ENCODE assay signal across 14 cellular contexts in the genomic region with DNA sequence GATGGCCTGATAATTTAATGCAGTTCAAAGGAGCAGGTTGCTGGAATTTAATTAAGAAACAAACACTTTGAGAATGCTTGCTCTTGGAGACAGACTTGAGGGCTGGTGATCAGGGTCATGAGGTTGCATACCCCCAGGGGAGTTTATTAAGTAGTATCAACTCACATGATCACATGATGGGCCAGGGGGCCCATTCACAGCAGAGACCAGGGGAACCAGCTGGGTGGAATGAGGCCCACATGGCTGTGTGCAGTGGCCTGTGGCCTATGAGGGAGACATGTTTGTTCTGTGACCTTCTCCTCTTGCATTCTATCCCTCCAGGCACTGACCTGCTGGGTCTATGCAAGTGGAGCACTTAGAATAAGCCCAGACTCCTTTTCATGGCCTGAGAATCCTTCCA.
DNase-seq lines count a peak whose midpoint lies in the region; ATAC-seq lines count a peak whose summit lies in the region.
"Had no signal": no experiment of that assay in that cellular context is flagged by ENCODE, and none has a peak within 500 bp of the region (broad histone marks: within the 10 kb centered on the region; RNA-seq: fewer than 3 reads in every experiment).

No MANE protein-coding gene starts in this region.

- H3K14ac ChIP-seq in mesenchymal stem cell (ENCODE audit: low read length in 2 of 2): no peak overlapping the region

- H2AFZ ChIP-seq in mesenchymal stem cell (ENCODE audit: low read depth, low read length): no peak overlapping the region

- H3K36me3 ChIP-seq in mesenchymal stem cell (ENCODE audit: control insufficient read depth in 1 of 2, insufficient read depth in 2 of 2, low read depth in 1 of 2, low read length in 2 of 2): no peaks in the 10 kb centered on the region

- no peaks in the 10 kb centered on the region for H3K79me1 ChIP-seq in mesenchymal stem cell (replicated peaks; ENCODE audit: low read length, poor library complexity, severe bottlenecking)

- no peak overlapping the region for H3K9ac ChIP-seq in mesenchymal stem cell (ENCODE audit: low read length)

- no peak overlapping the region for H3K4me3 ChIP-seq in mesenchymal stem cell (ENCODE audit: insufficient read depth in 1 of 2, low read depth in 1 of 2, low read length in 2 of 2)

- H4K91ac ChIP-seq in mesenchymal stem cell (ENCODE audit: low read length): no peak overlapping the region

- no peaks in the 10 kb centered on the region for H3K9me3 ChIP-seq in mesenchymal stem cell (ENCODE audit: control insufficient read depth, low read length)

- peaks cover 13% of the 10 kb centered on the region for H3K4me1 ChIP-seq in mesenchymal stem cell (ENCODE audit: control insufficient read depth, insufficient read depth, low read depth, low read length)

- H3K4me2 ChIP-seq in mesenchymal stem cell (ENCODE audit: low read length, poor library complexity, severe bottlenecking): no peak overlapping the region

- no peak overlapping the region for H3K23ac ChIP-seq in mesenchymal stem cell (ENCODE audit: low read length in 2 of 2)

- H2BK5ac ChIP-seq in mesenchymal stem cell (ENCODE audit: low read depth, low read length, poor library complexity, severe bottlenecking): no peak overlapping the region

- peak overlapping the region; percentile 10 for H3K27ac ChIP-seq in mesenchymal stem cell (ENCODE audit: low read length, poor library complexity, severe bottlenecking)
- H3K27ac ChIP-seq: 22Rv1, HL-60 had no signal

- ATAC-seq in HG02798 (IDR thresholded peaks at IDR 0.05; ENCODE audit: poor library complexity, unreplicated experiment) (no peak), HG03139 (IDR thresholded peaks at IDR 0.05; ENCODE audit: unreplicated experiment) (no peak)
- ATAC-seq: CD8-positive, alpha-beta T cell had no signal

- no peak overlapping the region for H3K4ac ChIP-seq in mesenchymal stem cell (ENCODE audit: low read depth in 1 of 2, low read length in 2 of 2)

- H3K18ac ChIP-seq in mesenchymal stem cell (ENCODE audit: low read depth in 1 of 2, low read length in 2 of 2): no peak overlapping the region

- H4K8ac ChIP-seq in mesenchymal stem cell (ENCODE audit: low read length): no peak overlapping the region

- H2BK12ac ChIP-seq in mesenchymal stem cell (ENCODE audit: low read length in 2 of 2): no peak overlapping the region

- DNase-seq in DMS 273 (lab: John Stamatoyannopoulos, UW; ENCODE audit: unreplicated experiment): peak; percentile 78
- no peak for DNase-seq in DMS 273 treated with DMSO at 0.1 percent for 48 hours (lab: John Stamatoyannopoulos, UW)
- DNase-seq in NCI-H82 treated with DMSO at 0.1 percent for 48 hours (lab: John Stamatoyannopoulos, UW; ENCODE audit: unreplicated experiment): peak; percentile 57
- no peak for DNase-seq in mesenchymal stem cell
- DNase-seq in SIG-M5 (lab: John Stamatoyannopoulos, UW): no peak
- DNase-seq: CD8-positive, alpha-beta T cell; COR-L47; DMS53; GOT3; H9 had no signal

- H2BK120ac ChIP-seq in mesenchymal stem cell (ENCODE audit: low read depth, low read length): no peak overlapping the region

- H2AK5ac ChIP-seq in mesenchymal stem cell (ENCODE audit: low read length, severe bottlenecking): peak overlapping the region; percentile 23

- H3K27me3 ChIP-seq in mesenchymal stem cell (ENCODE audit: control insufficient read depth in 1 of 2, insufficient read depth in 1 of 2, low read length in 2 of 2): no peaks in the 10 kb centered on the region

- H2BK15ac ChIP-seq in mesenchymal stem cell (ENCODE audit: low read depth, poor library complexity, severe bottlenecking): no peak overlapping the region

Comparison
In these comparisons a context has a peak if more than half of its experiments do, and no peak if none do; other contexts are left out.
1. DNase-seq: peak in DMS 273 (single experiment) and NCI-H82 treated with DMSO at 0.1 percent for 48 hours (single experiment); none in DMS 273 treated with DMSO at 0.1 percent for 48 hours (single experiment), mesenchymal stem cell (single experiment) and SIG-M5 (single experiment).